In genomic region chr7:141551773-141552162, GRCh38 we compare ENCODE assay signal across 8 cellular contexts. TPM values are rescaled to one million over a fixed set of nuclear protein-coding genes. Genes with fewer than 3 reads are reported as not detected.
DNase-seq lines count a peak whose midpoint lies in the region; ATAC-seq lines count a peak whose summit lies in the region.

No MANE protein-coding gene starts in this region.

- POLR2A ChIA-PET in activated CD4-positive, alpha-beta memory T cell treated with anti-CD3 and anti-CD28 coated beads for 36 hours (lab: Charles Lee): interaction anchor here (0.7 to 1.7 kb wide), 4 partner anchors 10 to 537 kb away, joined by 3 to 8 read pairs (median 4); partner anchors contain the start of genes MRPS33 and SSBP1

- CTCF ChIA-PET in activated CD4-positive, alpha-beta memory T cell treated with anti-CD3 and anti-CD28 coated beads for 36 hours (lab: Charles Lee): interaction anchor here (1.1 to 1.9 kb wide), 2 partner anchors 18 to 186 kb away, joined by 3 to 6 read pairs; partner anchors contain the start of gene SSBP1

- peak overlapping the region; percentile 86 to 97 (median 88) for H3K27ac Mint-ChIP-seq in CD4-positive, CD25-positive, alpha-beta regulatory T cell
- H3K27ac Mint-ChIP-seq in activated CD4-positive, alpha-beta memory T cell treated with anti-CD3 and anti-CD28 coated beads for 36 hours: peak overlapping the region; percentile 87

- no peaks in the 10 kb centered on the region for H3K27me3 Mint-ChIP-seq in CD4-positive, CD25-positive, alpha-beta regulatory T cell
- H3K27me3 Mint-ChIP-seq in activated CD4-positive, alpha-beta memory T cell treated with anti-CD3 and anti-CD28 coated beads for 36 hours: no peaks in the 10 kb centered on the region

- peak overlapping the region; percentile 95 for H3K4me3 ChIP-seq in CD4-positive, CD25-positive, alpha-beta regulatory T cell (ENCODE audit: low read depth, low read length)
- peak overlapping the region; percentile 92 for H3K4me3 ChIP-seq in iPS-18a (ENCODE audit: low read length)

- peaks cover 11% of the 10 kb centered on the region for H3K36me3 Mint-ChIP-seq in CD4-positive, CD25-positive, alpha-beta regulatory T cell
- peaks cover 9% of the 10 kb centered on the region for H3K36me3 Mint-ChIP-seq in activated CD4-positive, alpha-beta memory T cell treated with anti-CD3 and anti-CD28 coated beads for 36 hours

- peaks cover 0 to 2% (median 0%) of the 10 kb centered on the region in 7 donors for H3K9me3 Mint-ChIP-seq in CD4-positive, CD25-positive, alpha-beta regulatory T cell
- no peaks in the 10 kb centered on the region for H3K9me3 Mint-ChIP-seq in activated CD4-positive, alpha-beta memory T cell treated with anti-CD3 and anti-CD28 coated beads for 36 hours

- H3K36me3 ChIP-seq in CD4-positive, CD25-positive, alpha-beta regulatory T cell (ENCODE audit: control insufficient read depth, insufficient read depth, low read length): peaks cover 15% of the 10 kb centered on the region
- no peaks in the 10 kb centered on the region for H3K36me3 ChIP-seq in iPS-18a (ENCODE audit: control insufficient read depth, low read depth, low read length)

- no peak for ATAC-seq in CD4-positive, CD25-positive, alpha-beta regulatory T cell (ENCODE audit: low read depth in 2 of 2)
- ATAC-seq in HG02610 (IDR thresholded peaks at IDR 0.05; ENCODE audit: unreplicated experiment): peak; percentile 42

- DNase-seq in CD4-positive, CD25-positive, alpha-beta regulatory T cell: no peak
- no peak for DNase-seq in activated CD4-positive, alpha-beta memory T cell treated with anti-CD3 and anti-CD28 coated beads for 36 hours
- peak in 1 of 49 donors; percentile 6 for DNase-seq in substantia nigra (lab: John Stamatoyannopoulos, UW)
- no peak for DNase-seq in H4 (ENCODE audit: low spot score)
- no peak for DNase-seq in HCEC 1CT
- no peak for DNase-seq in iPS-NIHi11 (ENCODE audit: low spot score)

- intact Hi-C loops in activated CD4-positive, alpha-beta memory T cell treated with anti-CD3 and anti-CD28 coated beads for 36 hours (cut with micrococcal nuclease): loop anchor here (1.0 to 10.0 kb wide), 6 partner anchors 8 to 1489 kb away; partner anchors contain the start of genes BRAF, MRPS33, NDUFB2 and PARP12

- no peaks in the 10 kb centered on the region for H3K27me3 ChIP-seq in CD4-positive, CD25-positive, alpha-beta regulatory T cell (ENCODE audit: control insufficient read depth, insufficient read depth, low read length)
- no peaks in the 10 kb centered on the region for H3K27me3 ChIP-seq in iPS-18a (ENCODE audit: control insufficient read depth, insufficient read depth, low read length)

- H3K4me1 Mint-ChIP-seq in CD4-positive, CD25-positive, alpha-beta regulatory T cell: peaks cover 25 to 49% (median 31%) of the 10 kb centered on the region in 4 donors
- peaks cover 34% of the 10 kb centered on the region for H3K4me1 Mint-ChIP-seq in activated CD4-positive, alpha-beta memory T cell treated with anti-CD3 and anti-CD28 coated beads for 36 hours (ENCODE audit: low read depth)

- H3K4me3 Mint-ChIP-seq in CD4-positive, CD25-positive, alpha-beta regulatory T cell: peak overlapping the region; percentile 92 to 96 (median 94)
- H3K4me3 Mint-ChIP-seq in activated CD4-positive, alpha-beta memory T cell treated with anti-CD3 and anti-CD28 coated beads for 36 hours: peak overlapping the region; percentile 91

- H3K9ac ChIP-seq in iPS-18a (ENCODE audit: low read length): peak overlapping the region; percentile 71

- no peak overlapping the region for H3K27ac ChIP-seq in CD4-positive, CD25-positive, alpha-beta regulatory T cell (ENCODE audit: insufficient read depth, low read length, poor library complexity, severe bottlenecking)
- H3K27ac ChIP-seq in iPS-18a (ENCODE audit: low read length) (no peak overlapping the region), substantia nigra (ENCODE audit: low read depth, low read length, poor library complexity, severe bottlenecking) (peak overlapping the region; percentile 73)

- H3K4me1 ChIP-seq in CD4-positive, CD25-positive, alpha-beta regulatory T cell (ENCODE audit: control insufficient read depth, insufficient read depth, low read length, poor library complexity, severe bottlenecking): peaks cover 17% of the 10 kb centered on the region
- H3K4me1 ChIP-seq in iPS-18a (ENCODE audit: control insufficient read depth, low read depth, low read length): peaks cover 11% of the 10 kb centered on the region

- H3K9me3 ChIP-seq in CD4-positive, CD25-positive, alpha-beta regulatory T cell (ENCODE audit: control insufficient read depth in 2 of 2, low read length in 2 of 2): no peaks in the 10 kb centered on the region
- H3K9me3 ChIP-seq in iPS-18a (ENCODE audit: control insufficient read depth, low read depth, low read length): no peaks in the 10 kb centered on the region

RNA-seq across cellular contexts. Expression of gene AGK, which starts 0.6 kb away (rescaled TPM):
- total RNA-seq in CD4-positive, CD25-positive, alpha-beta regulatory T cell: 28.6 TPM
- polyA plus RNA-seq in CD4-positive, CD25-positive, alpha-beta regulatory T cell: 10 to 100 TPM; 34.6 to 38.1 (median 35.3) TPM
- 10 to 100 TPM; 50.2 to 57.2 TPM for total RNA-seq in activated CD4-positive, alpha-beta memory T cell treated with anti-CD3 and anti-CD28 coated beads for 36 hours
- 36.6 and 43.2 TPM in 2 replicates for total RNA-seq in H4 (2014; rRNA removed; shearing (Covaris generic))
